Comparison of ENCODE assay signal across 8 cellular contexts in genomic region chrX:17689971-17690409, GRCh38. TPM values are rescaled to one million over a fixed set of nuclear protein-coding genes. Genes with fewer than 3 reads are reported as not detected.
DNase-seq lines count a peak whose midpoint lies in the region; ATAC-seq and TF ChIP-seq lines count a peak whose summit lies in the region.

No MANE protein-coding gene starts in this region.

- peak; percentile 88 for TF ChIP-seq RAD21 in SK-N-SH (IDR thresholded peaks at IDR 0.05; ENCODE audit: low read length)

- H3K27me3 ChIP-seq in DOHH2 (ENCODE audit: control insufficient read depth, low read length) = no peaks in the 10 kb centered on the region
- H3K27me3 ChIP-seq in SK-N-SH (ENCODE audit: insufficient read depth) = no peaks in the 10 kb centered on the region
- no peaks in the 10 kb centered on the region for H3K27me3 ChIP-seq in left lung

- no peak overlapping the region for H3K4me2 ChIP-seq in DOHH2 (ENCODE audit: low read length)
- H3K4me2 ChIP-seq in SK-N-SH = no peak overlapping the region

- H3K9me3 ChIP-seq in DOHH2 (ENCODE audit: control insufficient read depth, insufficient read depth, low read length) = no peaks in the 10 kb centered on the region
- no peaks in the 10 kb centered on the region for H3K9me3 ChIP-seq in SK-N-SH
- H3K9me3 ChIP-seq in left lung = no peaks in the 10 kb centered on the region

- H3K79me2 ChIP-seq in DOHH2 (ENCODE audit: control insufficient read depth, low read length) = no peaks in the 10 kb centered on the region
- no peaks in the 10 kb centered on the region for H3K79me2 ChIP-seq in SK-N-SH (ENCODE audit: insufficient read depth)

- no peaks in the 10 kb centered on the region for H4K20me1 ChIP-seq in DOHH2 (ENCODE audit: control insufficient read depth, insufficient read depth, low read depth, low read length)
- no peaks in the 10 kb centered on the region for H4K20me1 ChIP-seq in SK-N-SH (ENCODE audit: insufficient read depth)

- no peak overlapping the region for H2AFZ ChIP-seq in SK-N-SH (ENCODE audit: low read depth)

- H3K9me2 ChIP-seq in DOHH2 (replicated peaks; ENCODE audit: control insufficient read depth, low read length) = no peaks in the 10 kb centered on the region
- no peaks in the 10 kb centered on the region for H3K9me2 ChIP-seq in SK-N-SH

- H3K27ac ChIP-seq in DOHH2 (ENCODE audit: low read depth, low read length) (no peak overlapping the region), SK-N-SH (ENCODE audit: low read depth in 2 of 2, low read length in 1 of 2) (no peak overlapping the region), left lung (no peak overlapping the region)

- TF ChIP-seq EP300 in SK-N-SH (IDR thresholded peaks at IDR 0.05; ENCODE audit: borderline replicate concordance in 1 of 2, low read depth in 1 of 2, low read length in 1 of 2) = no peak

- CTCF ChIA-PET in SK-N-SH (lab: Yijun Ruan, JAX) = interaction anchor here (0.6 to 2.5 kb wide), 21 partner anchors 9 to 864 kb away, joined by 3 to 23 read pairs (median 3); no protein-coding TSS in a partner anchor

- no peak overlapping the region for H3K9ac ChIP-seq in SK-N-SH

- H3K4me3 ChIP-seq in DOHH2 (ENCODE audit: low read length) = no peak overlapping the region
- H3K4me3 ChIP-seq in SK-N-SH (ENCODE audit: low read depth in 2 of 2, low read length in 1 of 2) = no peak overlapping the region
- no peak overlapping the region for H3K4me3 ChIP-seq in left lung

- H3K4me1 ChIP-seq in DOHH2 (ENCODE audit: control insufficient read depth, low read length) = no peaks in the 10 kb centered on the region
- peaks cover 0 to 3% of the 10 kb centered on the region in 2 experiments; a peak in 1 of 4 replicates for H3K4me1 ChIP-seq in SK-N-SH (ENCODE audit: control insufficient read depth in 1 of 2, insufficient read depth in 2 of 2, low read depth in 1 of 2, low read length in 1 of 2)
- no peaks in the 10 kb centered on the region for H3K4me1 ChIP-seq in left lung

- TF ChIP-seq CTCF in DOHH2 (IDR thresholded peaks at IDR 0.05; ENCODE audit: low read depth, low read length, poor library complexity, severe bottlenecking) (peak; percentile 55), SK-N-SH (IDR thresholded peaks at IDR 0.05) (peak; percentile 82), left lung (IDR thresholded peaks at IDR 0.05) (peak; percentile 44 to 71)

- H3K36me3 ChIP-seq in DOHH2 (ENCODE audit: control insufficient read depth, low read length) (no peaks in the 10 kb centered on the region), SK-N-SH (replicated peaks in 1 of 2; ENCODE audit: control insufficient read depth in 1 of 2, insufficient read depth in 2 of 2, low read length in 1 of 2) (no peaks in the 10 kb centered on the region), left lung (no peaks in the 10 kb centered on the region)

- ATAC-seq in GM21528 (IDR thresholded peaks at IDR 0.05; ENCODE audit: low FRiP score, unreplicated experiment) (peak; percentile 61), left lung (peak; percentile 94), GM21360 (IDR thresholded peaks at IDR 0.05; ENCODE audit: unreplicated experiment) (no peak)

- POLR2A ChIA-PET in SK-N-SH (lab: Yijun Ruan, JAX) = no interaction called here

- 33% methylated on average over 4 of the region's 4 CpGs for WGBS in SK-N-SH (ENCODE audit: low lambda C conversion rate)

- intact Hi-C loops in left lung (cut with DNase I) = loop anchor here in 1 of 2 donors (5.0 kb wide), 1 partner anchor 443 kb away; no protein-coding TSS in a partner anchor

- peak; percentile 41 for DNase-seq in NCI-H1105 (lab: John Stamatoyannopoulos, UW)
- peak; percentile 61 for DNase-seq in SK-N-SH
- DNase-seq in cerebellum (ENCODE audit: low spot score) = peak; percentile 39
- DNase-seq in left lung = no peak
- DNase-seq in stromal cell of bone marrow (ENCODE audit: low read depth) = peak; percentile 57

- no peaks in the 10 kb centered on the region for H3F3A ChIP-seq in DOHH2 (ENCODE audit: control insufficient read depth, insufficient read depth)
- no peaks in the 10 kb centered on the region for H3F3A ChIP-seq in SK-N-SH (replicated peaks; ENCODE audit: insufficient read depth)

TF ChIP-seq in SK-N-SH, 30 proteins besides CTCF, POLR2A, EP300 and RAD21:
- no peak for TF ChIP-seq NRF1 (IDR thresholded peaks at IDR 0.05; ENCODE audit: low read depth, low read length)
- no peak for TF ChIP-seq GATA2 (CRISPR knock-in tag; IDR thresholded peaks at IDR 0.05)
- no peak for TF ChIP-seq MEF2A (IDR thresholded peaks at IDR 0.05; ENCODE audit: borderline replicate concordance, low read depth)
- TF ChIP-seq CHD2 (IDR thresholded peaks at IDR 0.05; ENCODE audit: low read length, partially characterized antibody) = peak; percentile 9
- 0 out of 2 replicates have a peak, but pooled peaks have one; percentile 16 for TF ChIP-seq MXI1 (IDR thresholded peaks at IDR 0.05; ENCODE audit: low read depth, low read length)
- TF ChIP-seq RXRA (IDR thresholded peaks at IDR 0.05; ENCODE audit: borderline replicate concordance, low read depth) = no peak
- TF ChIP-seq USF1 (IDR thresholded peaks at IDR 0.05; ENCODE audit: borderline replicate concordance, low read depth) = no peak
- TF ChIP-seq SMC3 (IDR thresholded peaks at IDR 0.05; ENCODE audit: low read depth, low read length) = peak; percentile 81
- no peak for TF ChIP-seq ZBTB33 (IDR thresholded peaks at IDR 0.05; ENCODE audit: borderline replicate concordance, low read depth)

RNA-seq across cellular contexts. Expression of gene SCML1, which starts 47.3 kb away (rescaled TPM):
- 10.7 and 15.7 TPM in 2 replicates for polyA plus RNA-seq in SK-N-SH (2012; rRNA removed)
- polyA plus RNA-seq in SK-N-SH (2012; cell fraction: cytosol; rRNA removed) = 10.8 and 12.6 TPM in 2 replicates
- polyA plus RNA-seq in SK-N-SH (2012; cell fraction: nucleus; rRNA removed) = 18.9 and 42.9 TPM in 2 replicates
- 8.2 TPM for total RNA-seq in cerebellum
- total RNA-seq in left lung = 10 to 100 TPM in 1 of 2 donors, 1 to 10 TPM in 1; 7.7 to 10.3 TPM

Comparison
In these comparisons a context has a peak if more than half of its experiments do, and no peak if none do; other contexts are left out.
1. DNase-seq: peak in NCI-H1105 (single experiment), SK-N-SH (single experiment), cerebellum (single experiment) and stromal cell of bone marrow (single experiment); none in left lung (0 of 2).
2. Peak in every context shown above with its lines, with median percentiles within 50 percentile points of each other: CTCF ChIP-seq.